Comparison of ENCODE assay signal across 1 cellular context in the genomic region with DNA sequence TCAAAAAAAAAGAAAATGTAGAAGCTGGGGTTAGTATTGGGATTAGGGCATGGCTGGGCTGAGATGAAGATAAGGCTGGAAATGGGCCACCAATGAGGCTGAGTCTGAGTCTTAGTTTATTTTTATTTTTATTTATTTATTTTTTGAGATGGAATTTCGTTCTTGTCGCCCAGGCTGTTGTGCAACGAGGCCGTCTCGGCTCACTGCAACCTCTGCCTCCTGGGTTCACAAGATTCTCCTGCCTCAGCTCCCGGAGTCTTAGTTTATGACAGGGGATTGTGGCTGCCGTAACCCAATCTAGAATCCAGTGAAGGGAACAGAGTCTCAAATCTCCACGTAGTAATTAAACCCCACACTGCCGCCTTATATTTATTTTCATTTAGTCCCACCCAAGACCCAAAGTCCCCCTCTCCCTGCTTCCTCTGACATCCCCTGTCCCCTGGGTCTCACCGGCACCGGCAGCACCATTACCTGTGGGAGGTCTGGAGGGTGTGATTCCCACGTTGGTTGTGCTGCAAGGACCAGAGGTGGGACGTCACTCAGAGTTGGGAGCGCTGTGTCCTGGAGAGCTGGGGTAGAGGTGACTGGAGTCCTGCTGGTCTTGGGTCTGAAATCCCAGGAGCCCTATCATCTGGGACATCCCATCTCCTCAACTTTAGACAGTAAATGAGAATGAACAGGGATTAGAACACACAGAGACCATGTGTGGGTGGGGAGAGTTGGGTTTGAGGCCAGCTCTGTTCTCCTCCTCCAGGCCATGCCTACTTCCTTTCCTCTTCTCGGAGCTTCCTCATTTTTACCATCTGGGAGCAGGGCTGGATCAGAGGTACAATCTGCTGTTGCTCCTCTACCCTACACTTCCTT.
TF ChIP-seq lines count a peak whose summit lies in the region.

A gene with protein sequence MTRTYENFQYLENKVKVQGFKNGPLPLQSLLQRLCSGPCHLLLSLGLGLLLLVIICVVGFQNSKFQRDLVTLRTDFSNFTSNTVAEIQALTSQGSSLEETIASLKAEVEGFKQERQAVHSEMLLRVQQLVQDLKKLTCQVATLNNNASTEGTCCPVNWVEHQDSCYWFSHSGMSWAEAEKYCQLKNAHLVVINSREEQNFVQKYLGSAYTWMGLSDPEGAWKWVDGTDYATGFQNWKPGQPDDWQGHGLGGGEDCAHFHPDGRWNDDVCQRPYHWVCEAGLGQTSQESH (minus strand): TSS at position 671 of the 864 bp plus-strand sequence. CDS start 1,439 bp downstream, outside the sequence.

TF ChIP-seq in GM23338, 12 proteins besides CTCF, POLR2A, EP300 and RAD21 (continued from another document):
- TF ChIP-seq, protein P1, sequence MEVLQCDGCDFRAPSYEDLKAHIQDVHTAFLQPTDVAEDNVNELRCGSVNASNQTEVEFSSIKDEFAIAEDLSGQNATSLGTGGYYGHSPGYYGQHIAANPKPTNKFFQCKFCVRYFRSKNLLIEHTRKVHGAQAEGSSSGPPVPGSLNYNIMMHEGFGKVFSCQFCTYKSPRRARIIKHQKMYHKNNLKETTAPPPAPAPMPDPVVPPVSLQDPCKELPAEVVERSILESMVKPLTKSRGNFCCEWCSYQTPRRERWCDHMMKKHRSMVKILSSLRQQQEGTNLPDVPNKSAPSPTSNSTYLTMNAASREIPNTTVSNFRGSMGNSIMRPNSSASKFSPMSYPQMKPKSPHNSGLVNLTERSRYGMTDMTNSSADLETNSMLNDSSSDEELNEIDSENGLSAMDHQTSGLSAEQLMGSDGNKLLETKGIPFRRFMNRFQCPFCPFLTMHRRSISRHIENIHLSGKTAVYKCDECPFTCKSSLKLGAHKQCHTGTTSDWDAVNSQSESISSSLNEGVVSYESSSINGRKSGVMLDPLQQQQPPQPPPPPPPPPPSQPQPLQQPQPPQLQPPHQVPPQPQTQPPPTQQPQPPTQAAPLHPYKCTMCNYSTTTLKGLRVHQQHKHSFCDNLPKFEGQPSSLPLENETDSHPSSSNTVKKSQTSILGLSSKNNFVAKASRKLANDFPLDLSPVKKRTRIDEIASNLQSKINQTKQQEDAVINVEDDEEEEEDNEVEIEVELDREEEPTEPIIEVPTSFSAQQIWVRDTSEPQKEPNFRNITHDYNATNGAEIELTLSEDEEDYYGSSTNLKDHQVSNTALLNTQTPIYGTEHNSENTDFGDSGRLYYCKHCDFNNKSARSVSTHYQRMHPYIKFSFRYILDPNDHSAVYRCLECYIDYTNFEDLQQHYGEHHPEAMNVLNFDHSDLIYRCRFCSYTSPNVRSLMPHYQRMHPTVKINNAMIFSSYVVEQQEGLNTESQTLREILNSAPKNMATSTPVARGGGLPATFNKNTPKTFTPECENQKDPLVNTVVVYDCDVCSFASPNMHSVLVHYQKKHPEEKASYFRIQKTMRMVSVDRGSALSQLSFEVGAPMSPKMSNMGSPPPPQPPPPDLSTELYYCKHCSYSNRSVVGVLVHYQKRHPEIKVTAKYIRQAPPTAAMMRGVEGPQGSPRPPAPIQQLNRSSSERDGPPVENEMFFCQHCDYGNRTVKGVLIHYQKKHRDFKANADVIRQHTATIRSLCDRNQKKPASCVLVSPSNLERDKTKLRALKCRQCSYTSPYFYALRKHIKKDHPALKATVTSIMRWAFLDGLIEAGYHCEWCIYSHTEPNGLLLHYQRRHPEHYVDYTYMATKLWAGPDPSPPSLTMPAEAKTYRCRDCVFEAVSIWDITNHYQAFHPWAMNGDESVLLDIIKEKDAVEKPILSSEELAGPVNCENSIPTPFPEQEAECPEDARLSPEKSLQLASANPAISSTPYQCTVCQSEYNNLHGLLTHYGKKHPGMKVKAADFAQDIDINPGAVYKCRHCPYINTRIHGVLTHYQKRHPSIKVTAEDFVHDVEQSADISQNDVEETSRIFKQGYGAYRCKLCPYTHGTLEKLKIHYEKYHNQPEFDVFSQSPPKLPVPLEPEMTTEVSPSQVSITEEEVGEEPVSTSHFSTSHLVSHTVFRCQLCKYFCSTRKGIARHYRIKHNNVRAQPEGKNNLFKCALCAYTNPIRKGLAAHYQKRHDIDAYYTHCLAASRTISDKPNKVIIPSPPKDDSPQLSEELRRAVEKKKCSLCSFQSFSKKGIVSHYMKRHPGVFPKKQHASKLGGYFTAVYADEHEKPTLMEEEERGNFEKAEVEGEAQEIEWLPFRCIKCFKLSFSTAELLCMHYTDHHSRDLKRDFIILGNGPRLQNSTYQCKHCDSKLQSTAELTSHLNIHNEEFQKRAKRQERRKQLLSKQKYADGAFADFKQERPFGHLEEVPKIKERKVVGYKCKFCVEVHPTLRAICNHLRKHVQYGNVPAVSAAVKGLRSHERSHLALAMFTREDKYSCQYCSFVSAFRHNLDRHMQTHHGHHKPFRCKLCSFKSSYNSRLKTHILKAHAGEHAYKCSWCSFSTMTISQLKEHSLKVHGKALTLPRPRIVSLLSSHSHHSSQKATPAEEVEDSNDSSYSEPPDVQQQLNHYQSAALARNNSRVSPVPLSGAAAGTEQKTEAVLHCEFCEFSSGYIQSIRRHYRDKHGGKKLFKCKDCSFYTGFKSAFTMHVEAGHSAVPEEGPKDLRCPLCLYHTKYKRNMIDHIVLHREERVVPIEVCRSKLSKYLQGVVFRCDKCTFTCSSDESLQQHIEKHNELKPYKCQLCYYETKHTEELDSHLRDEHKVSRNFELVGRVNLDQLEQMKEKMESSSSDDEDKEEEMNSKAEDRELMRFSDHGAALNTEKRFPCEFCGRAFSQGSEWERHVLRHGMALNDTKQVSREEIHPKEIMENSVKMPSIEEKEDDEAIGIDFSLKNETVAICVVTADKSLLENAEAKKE (CRISPR knock-in tag; IDR thresholded peaks at IDR 0.05) = no peak
- TF ChIP-seq CREB1 (CRISPR knock-in tag; IDR thresholded peaks at IDR 0.05; ENCODE audit: low read depth) (no peak), POLR2AphosphoS5 (IDR thresholded peaks at IDR 0.05; ENCODE audit: low read depth) (no peak), NANOG (IDR thresholded peaks at IDR 0.05; ENCODE audit: borderline replicate concordance) (no peak), STAT1 (IDR thresholded peaks at IDR 0.05; ENCODE audit: unreplicated experiment) (no peak), ZNF114 (CRISPR knock-in tag; IDR thresholded peaks at IDR 0.05) (no peak), EZH2phosphoT487 (IDR thresholded peaks at IDR 0.05; ENCODE audit: unreplicated experiment) (no peak)
- TF ChIP-seq, protein P2, sequence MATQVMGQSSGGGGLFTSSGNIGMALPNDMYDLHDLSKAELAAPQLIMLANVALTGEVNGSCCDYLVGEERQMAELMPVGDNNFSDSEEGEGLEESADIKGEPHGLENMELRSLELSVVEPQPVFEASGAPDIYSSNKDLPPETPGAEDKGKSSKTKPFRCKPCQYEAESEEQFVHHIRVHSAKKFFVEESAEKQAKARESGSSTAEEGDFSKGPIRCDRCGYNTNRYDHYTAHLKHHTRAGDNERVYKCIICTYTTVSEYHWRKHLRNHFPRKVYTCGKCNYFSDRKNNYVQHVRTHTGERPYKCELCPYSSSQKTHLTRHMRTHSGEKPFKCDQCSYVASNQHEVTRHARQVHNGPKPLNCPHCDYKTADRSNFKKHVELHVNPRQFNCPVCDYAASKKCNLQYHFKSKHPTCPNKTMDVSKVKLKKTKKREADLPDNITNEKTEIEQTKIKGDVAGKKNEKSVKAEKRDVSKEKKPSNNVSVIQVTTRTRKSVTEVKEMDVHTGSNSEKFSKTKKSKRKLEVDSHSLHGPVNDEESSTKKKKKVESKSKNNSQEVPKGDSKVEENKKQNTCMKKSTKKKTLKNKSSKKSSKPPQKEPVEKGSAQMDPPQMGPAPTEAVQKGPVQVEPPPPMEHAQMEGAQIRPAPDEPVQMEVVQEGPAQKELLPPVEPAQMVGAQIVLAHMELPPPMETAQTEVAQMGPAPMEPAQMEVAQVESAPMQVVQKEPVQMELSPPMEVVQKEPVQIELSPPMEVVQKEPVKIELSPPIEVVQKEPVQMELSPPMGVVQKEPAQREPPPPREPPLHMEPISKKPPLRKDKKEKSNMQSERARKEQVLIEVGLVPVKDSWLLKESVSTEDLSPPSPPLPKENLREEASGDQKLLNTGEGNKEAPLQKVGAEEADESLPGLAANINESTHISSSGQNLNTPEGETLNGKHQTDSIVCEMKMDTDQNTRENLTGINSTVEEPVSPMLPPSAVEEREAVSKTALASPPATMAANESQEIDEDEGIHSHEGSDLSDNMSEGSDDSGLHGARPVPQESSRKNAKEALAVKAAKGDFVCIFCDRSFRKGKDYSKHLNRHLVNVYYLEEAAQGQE (IDR thresholded peaks at IDR 0.05; ENCODE audit: unreplicated experiment) = no peak
- TF ChIP-seq, protein P3, sequence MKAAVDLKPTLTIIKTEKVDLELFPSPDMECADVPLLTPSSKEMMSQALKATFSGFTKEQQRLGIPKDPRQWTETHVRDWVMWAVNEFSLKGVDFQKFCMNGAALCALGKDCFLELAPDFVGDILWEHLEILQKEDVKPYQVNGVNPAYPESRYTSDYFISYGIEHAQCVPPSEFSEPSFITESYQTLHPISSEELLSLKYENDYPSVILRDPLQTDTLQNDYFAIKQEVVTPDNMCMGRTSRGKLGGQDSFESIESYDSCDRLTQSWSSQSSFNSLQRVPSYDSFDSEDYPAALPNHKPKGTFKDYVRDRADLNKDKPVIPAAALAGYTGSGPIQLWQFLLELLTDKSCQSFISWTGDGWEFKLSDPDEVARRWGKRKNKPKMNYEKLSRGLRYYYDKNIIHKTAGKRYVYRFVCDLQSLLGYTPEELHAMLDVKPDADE (IDR thresholded peaks at IDR 0.05) = no peak
